26 cellular contexts compared by ENCODE assay signal in the genomic region with DNA sequence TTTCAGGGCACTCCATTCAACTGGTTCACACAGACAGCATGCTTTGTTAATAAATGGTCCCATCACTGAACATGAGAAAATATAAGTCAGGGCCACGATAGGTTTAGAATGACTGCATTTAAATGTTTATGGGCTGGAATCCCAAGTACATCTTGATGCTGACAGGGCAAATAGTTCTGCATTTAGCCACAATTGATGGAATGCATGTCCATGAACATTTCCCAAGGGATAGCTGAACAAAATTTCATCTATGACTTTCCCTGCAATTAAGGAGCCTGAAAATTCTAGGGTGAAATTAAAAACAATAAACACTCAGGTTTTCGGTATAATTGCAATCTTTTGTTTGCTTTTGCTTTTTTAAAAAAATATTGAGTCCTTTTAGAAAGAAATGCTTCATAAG.
"Had no signal": no experiment of that assay in that cellular context is flagged by ENCODE, and none has a peak within 500 bp of the region (broad histone marks: within the 10 kb centered on the region; RNA-seq: fewer than 3 reads in every experiment).

No MANE protein-coding gene starts in this region.

- H3K9me3 ChIP-seq: gastroesophageal sphincter, left lung, ovary, right lobe of liver, stomach, thyroid gland, vagina had no signal

- H3K36me3 ChIP-seq: gastroesophageal sphincter, heart right ventricle, left lung, ovary, right lobe of liver, stomach, thyroid gland, vagina had no signal

- H3K4me3 Mint-ChIP-seq: dendritic cell treated with granulocyte-macrophage colony-stimulating factor and Interleukin-4, amounts not matched to agents 40 ng/mL and 50 ng/mL, for 4 days; endodermal cell; natural killer cell; stimulated activated effector memory CD8-positive, alpha-beta T cell treated with anti-CD3 and anti-CD28 coated beads, Interleukin-12 subunit alpha, Interleukin-12 subunit beta, amount 100 ng/mL, for 72 hours had no signal

- H3K27me3 ChIP-seq: gastroesophageal sphincter, left lung, ovary, right lobe of liver, stomach, thyroid gland, vagina had no signal

- H3K27ac Mint-ChIP-seq: dendritic cell treated with granulocyte-macrophage colony-stimulating factor and Interleukin-4, amounts not matched to agents 40 ng/mL and 50 ng/mL, for 4 days; endodermal cell; natural killer cell; stimulated activated effector memory CD8-positive, alpha-beta T cell treated with anti-CD3 and anti-CD28 coated beads, Interleukin-12 subunit alpha, Interleukin-12 subunit beta, amount 100 ng/mL, for 72 hours had no signal

- H3K4me3 ChIP-seq: gastroesophageal sphincter, heart right ventricle, left lung, ovary, right lobe of liver, smooth muscle cell, stomach, thyroid gland, vagina had no signal

- H3K9me3 Mint-ChIP-seq: dendritic cell treated with granulocyte-macrophage colony-stimulating factor and Interleukin-4, amounts not matched to agents 40 ng/mL and 50 ng/mL, for 4 days; endodermal cell; stimulated activated effector memory CD8-positive, alpha-beta T cell treated with anti-CD3 and anti-CD28 coated beads, Interleukin-12 subunit alpha, Interleukin-12 subunit beta, amount 100 ng/mL, for 72 hours had no signal

- ATAC-seq: esophagus mucosa; gastroesophageal sphincter; heart right ventricle; left cardiac atrium; left lung; natural killer cell; right lobe of liver; stimulated activated effector memory CD8-positive, alpha-beta T cell treated with anti-CD3 and anti-CD28 coated beads, Interleukin-12 subunit alpha, Interleukin-12 subunit beta, amount 100 ng/mL, for 72 hours had no signal

- H3K27ac ChIP-seq: epithelial cell of prostate, gastroesophageal sphincter, heart right ventricle, left lung, ovary, right lobe of liver, stomach, thyroid gland, vagina had no signal

- DNase-seq: cerebellar nuclear complex; effector CD8-positive, alpha-beta T cell; endodermal cell; foreskin fibroblast; heart right ventricle; hippocampal formation; left cardiac atrium; left lung; natural killer cell; occipital lobe; ovary; right lobe of liver; stimulated activated CD4-positive, alpha-beta T cell treated with anti-CD3 and anti-CD28 coated beads, Interleukin-12 subunit alpha, Interleukin-12 subunit beta, amount 100 ng/mL, for 4 hours; stimulated activated CD4-positive, alpha-beta T cell treated with anti-CD3 and anti-CD28 coated beads, Interleukin-2, amount 100 ng/mL, for 24 hours; stimulated activated CD4-positive, alpha-beta T cell treated with anti-CD3 and anti-CD28 coated beads, Interleukin-4, amount 100 ng/mL, for 24 hours; stimulated activated naive CD4-positive, alpha-beta T cell treated with Interleukin-2 at 50 U/mL for 16 hours; stomach; thyroid gland; trophoblast cell had no signal

- H3K4me1 Mint-ChIP-seq: endodermal cell; natural killer cell; stimulated activated effector memory CD8-positive, alpha-beta T cell treated with anti-CD3 and anti-CD28 coated beads, Interleukin-12 subunit alpha, Interleukin-12 subunit beta, amount 100 ng/mL, for 72 hours had no signal

- H3K4me1 ChIP-seq: gastroesophageal sphincter, heart right ventricle, left lung, right lobe of liver, stomach, vagina had no signal

- H3K36me3 Mint-ChIP-seq: natural killer cell; stimulated activated effector memory CD8-positive, alpha-beta T cell treated with anti-CD3 and anti-CD28 coated beads, Interleukin-12 subunit alpha, Interleukin-12 subunit beta, amount 100 ng/mL, for 72 hours had no signal
